Comparison of ENCODE assay signal across 10 cellular contexts in genomic region chr1:93876284-93876683, GRCh38. TPM values are rescaled to one million over a fixed set of nuclear protein-coding genes. Genes with fewer than 3 reads are reported as not detected.
A peak's percentile ranks its signal among the peaks of the same experiment; 100 is the strongest.
DNase-seq lines count a peak whose midpoint lies in the region; ATAC-seq, FAIRE-seq and TF ChIP-seq lines count a peak whose summit lies in the region.
"Had no signal": no experiment of that assay in that cellular context is flagged by ENCODE, and none has a peak within 500 bp of the region (broad histone marks: within the 10 kb centered on the region; RNA-seq: fewer than 3 reads in every experiment).

No MANE protein-coding gene starts in this region.

- H3K4me1 Mint-ChIP-seq in activated CD4-positive, alpha-beta memory T cell treated with anti-CD3 and anti-CD28 coated beads, Interleukin-2, amount 10 ng/mL, durations not matched to agents 7 days and 5 days = peaks cover 51% of the 10 kb centered on the region
- H3K4me1 Mint-ChIP-seq in immature natural killer cell = peaks cover 37 to 59% of the 10 kb centered on the region in 2 donors

- TF ChIP-seq CTCF in A549 (IDR thresholded peaks at IDR 0.05) = no peak

- peak overlapping the region; percentile 92 for H3K4me2 ChIP-seq in A549

- peak overlapping the region; percentile 90 for H3K27ac Mint-ChIP-seq in activated CD4-positive, alpha-beta memory T cell treated with anti-CD3 and anti-CD28 coated beads, Interleukin-2, amount 10 ng/mL, durations not matched to agents 7 days and 5 days
- peak overlapping the region; percentile 97 to 100 (median 99) for H3K27ac Mint-ChIP-seq in immature natural killer cell

- CTCF ChIA-PET in A549 (lab: Yijun Ruan, JAX) = no interaction called here
- CTCF ChIA-PET in activated CD4-positive, alpha-beta memory T cell treated with anti-CD3 and anti-CD28 coated beads, Interleukin-2, amount 10 ng/mL, durations not matched to agents 7 days and 5 days (lab: Charles Lee) = no interaction called here

- DNase-seq in A549 (ENCODE audit: low read depth in 1 of 2, low spot score in 1 of 2) = no peak
- peak; percentile 11 for DNase-seq in ELR (ENCODE audit: low read depth)
- DNase-seq in activated CD4-positive, alpha-beta memory T cell treated with anti-CD3 and anti-CD28 coated beads, Interleukin-2, amount 10 ng/mL, durations not matched to agents 7 days and 5 days = no peak
- no peak for DNase-seq in immature natural killer cell
- DNase-seq in substantia nigra (lab: John Stamatoyannopoulos, UW) = no peak
- no peak for DNase-seq in AG08396 (ENCODE audit: low spot score)
- no peak for DNase-seq in SW 1271 (lab: John Stamatoyannopoulos, UW)
- DNase-seq: activated CD8-positive, alpha-beta memory T cell treated with anti-CD3 and anti-CD28 coated beads for 24 hours; stimulated activated CD4-positive, alpha-beta T cell treated with anti-CD3 and anti-CD28 coated beads, Interleukin-2, amount 100 ng/mL, for 48 hours had no signal

- TF ChIP-seq RAD21 in A549 (conservative IDR thresholded peaks at IDR 0.05 in 1 of 2, IDR thresholded peaks at IDR 0.05 in 1 of 2) = no peak

- no peak overlapping the region for H3K27ac ChIP-seq in A549
- H3K27ac ChIP-seq in substantia nigra (ENCODE audit: low read depth, low read length, poor library complexity, severe bottlenecking) = no peak overlapping the region

- TF ChIP-seq POLR2A in A549 (IDR thresholded peaks at IDR 0.05; ENCODE audit: low read length) = no peak

- H3K4me1 ChIP-seq in A549 = peaks cover 37% of the 10 kb centered on the region

- no peak for FAIRE-seq in A549 (lab: Jason Lieb, UNC)

- no peaks in the 10 kb centered on the region for H3K9me3 ChIP-seq in A549

- H3K27me3 Mint-ChIP-seq in activated CD4-positive, alpha-beta memory T cell treated with anti-CD3 and anti-CD28 coated beads, Interleukin-2, amount 10 ng/mL, durations not matched to agents 7 days and 5 days = no peaks in the 10 kb centered on the region
- peaks cover 13 to 17% (median 15%) of the 10 kb centered on the region in 3 donors for H3K27me3 Mint-ChIP-seq in immature natural killer cell (ENCODE audit: low read depth in 3 of 3)

- TF ChIP-seq EP300 in A549 (IDR thresholded peaks at IDR 0.05) = no peak

- no peak overlapping the region for H3K4me3 ChIP-seq in A549

- ATAC-seq in A549 (no peak), HG03469 (IDR thresholded peaks at IDR 0.05; ENCODE audit: unreplicated experiment) (no peak)

- peak overlapping the region; percentile 45 for H3K4me3 Mint-ChIP-seq in activated CD4-positive, alpha-beta memory T cell treated with anti-CD3 and anti-CD28 coated beads, Interleukin-2, amount 10 ng/mL, durations not matched to agents 7 days and 5 days
- peak overlapping the region; percentile 37 to 99 (median 68) for H3K4me3 Mint-ChIP-seq in immature natural killer cell

- H3K36me3 Mint-ChIP-seq in activated CD4-positive, alpha-beta memory T cell treated with anti-CD3 and anti-CD28 coated beads, Interleukin-2, amount 10 ng/mL, durations not matched to agents 7 days and 5 days (ENCODE audit: low read depth) = peaks cover 57% of the 10 kb centered on the region
- H3K36me3 Mint-ChIP-seq in immature natural killer cell = peaks cover 38 to 45% (median 40%) of the 10 kb centered on the region in 3 donors

- WGBS in A549 (ENCODE audit: missing lambda C conversion rate) = 81% methylated on average over 3 of the region's 3 CpGs

- H3K9me3 Mint-ChIP-seq in activated CD4-positive, alpha-beta memory T cell treated with anti-CD3 and anti-CD28 coated beads, Interleukin-2, amount 10 ng/mL, durations not matched to agents 7 days and 5 days = no peaks in the 10 kb centered on the region
- H3K9me3 Mint-ChIP-seq in immature natural killer cell = no peaks in the 10 kb centered on the region

- POLR2A ChIA-PET in A549 (lab: Yijun Ruan, JAX) = no interaction called here
- POLR2A ChIA-PET in activated CD4-positive, alpha-beta memory T cell treated with anti-CD3 and anti-CD28 coated beads, Interleukin-2, amount 10 ng/mL, durations not matched to agents 7 days and 5 days (lab: Charles Lee) = no interaction called here

TF ChIP-seq in A549, 52 proteins besides CTCF, POLR2A, EP300 and RAD21:
- TF ChIP-seq POLR2AphosphoS2 (conservative IDR thresholded peaks at IDR 0.05; ENCODE audit: low read length) (peak; percentile 67; the same call in 1 of the 2 replicates), RNF2 (IDR thresholded peaks at IDR 0.05; ENCODE audit: borderline replicate concordance, low read depth) (no peak), RCOR1 (IDR thresholded peaks at IDR 0.05; ENCODE audit: low read depth, low read length) (no peak), FOSB (CRISPR knock-in tag; IDR thresholded peaks at IDR 0.05) (no peak)

RNA-seq across cellular contexts. Expression of gene DNTTIP2, which starts 2.7 kb away (rescaled TPM):
- polyA plus RNA-seq in A549 (2011; rRNA removed) (41.5 and 45.7 TPM in 2 replicates), A549 (2017; fragmentation: RNase III; extraction: RNeasy Plus Mini Kit Qiagen cat#74134 plus additional on column Dnase treatment) (39.1 to 42.0 TPM (median 40.6 TPM) in 3 replicates), immature natural killer cell (10 to 100 TPM; 73.8 to 95.4 (median 74.0) TPM)
- 5.4 and 7.7 TPM in 2 replicates for polyA plus RNA-seq in A549 (2012; cell fraction: cytosol; rRNA removed)
- 7.1 and 7.9 TPM in 2 replicates for polyA plus RNA-seq in A549 (2012; cell fraction: nucleus; rRNA removed)
- polyA minus RNA-seq in A549 (2011; rRNA and poly(A)+ RNA removed) = 18.8 and 19.2 TPM in 2 replicates
- 10 to 100 TPM; 65.2 to 66.6 TPM for total RNA-seq in activated CD4-positive, alpha-beta memory T cell treated with anti-CD3 and anti-CD28 coated beads, Interleukin-2, amount 10 ng/mL, durations not matched to agents 7 days and 5 days

RNA-seq across cellular contexts. Expression of gene GCLM, which starts 32.9 kb away (rescaled TPM):
- 160 and 163 TPM in 2 replicates for polyA plus RNA-seq in A549 (2011; rRNA removed)
- 41.0 and 50.0 TPM in 2 replicates for polyA plus RNA-seq in A549 (2012; cell fraction: cytosol; rRNA removed)
- polyA plus RNA-seq in A549 (2012; cell fraction: nucleus; rRNA removed) = 15.8 and 16.0 TPM in 2 replicates
- 90.2 to 100 TPM (median 92.3 TPM) in 3 replicates for polyA plus RNA-seq in A549 (2017; fragmentation: RNase III; extraction: RNeasy Plus Mini Kit Qiagen cat#74134 plus additional on column Dnase treatment)
- polyA minus RNA-seq in A549 (2011; rRNA and poly(A)+ RNA removed) = 63.5 and 66.8 TPM in 2 replicates
- total RNA-seq in activated CD4-positive, alpha-beta memory T cell treated with anti-CD3 and anti-CD28 coated beads, Interleukin-2, amount 10 ng/mL, durations not matched to agents 7 days and 5 days = 10 to 100 TPM; 40.1 to 42.1 TPM
- polyA plus RNA-seq in immature natural killer cell = 10 to 100 TPM; 14.7 to 30.6 (median 20.9) TPM
